Comparison of ENCODE assay signal across 14 cellular contexts in the genomic region with DNA sequence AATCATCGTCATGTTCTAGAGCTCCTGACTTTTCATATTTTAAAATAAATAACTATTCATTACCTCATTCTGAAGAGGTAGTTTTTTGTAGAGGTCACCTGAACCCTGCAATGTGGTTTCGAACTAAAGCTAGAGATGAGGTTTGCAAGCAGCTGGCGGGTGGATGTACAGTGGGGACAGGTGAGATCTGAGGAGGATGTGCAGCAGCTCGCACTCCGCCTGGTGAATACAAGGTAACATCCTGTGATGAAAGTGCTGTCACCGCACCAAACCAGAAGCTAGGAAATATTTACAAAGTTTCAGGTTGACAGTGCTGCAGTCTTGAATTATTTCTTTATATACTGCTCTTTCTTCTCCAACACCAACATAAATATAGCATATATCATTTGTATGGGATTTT. TPM values are rescaled to one million over a fixed set of nuclear protein-coding genes. Genes with fewer than 3 reads are reported as not detected.
DNase-seq lines count a peak whose midpoint lies in the region; ATAC-seq, FAIRE-seq and TF ChIP-seq lines count a peak whose summit lies in the region.
"Had no signal": no experiment of that assay in that cellular context is flagged by ENCODE, and none has a peak within 500 bp of the region (broad histone marks: within the 10 kb centered on the region; RNA-seq: fewer than 3 reads in every experiment).

No MANE protein-coding gene starts in this region.

- in situ Hi-C loops in K562 (cut with MboI), result no loop called here

- FAIRE-seq in K562 (lab: Jason Lieb, UNC), result no peak
- FAIRE-seq in GM12891 (lab: Jason Lieb, UNC), result no peak

- peak; percentile 22 for DNase-seq in activated CD8-positive, alpha-beta memory T cell treated with anti-CD3 and anti-CD28 coated beads, Interleukin-2, amount 50 U/mL, for 1 hour (ENCODE audit: extremely low read depth)
- DNase-seq in activated CD8-positive, alpha-beta memory T cell treated with anti-CD3 and anti-CD28 coated beads for 24 hours, result no peak
- no peak for DNase-seq in activated T-cell treated with anti-CD3 and anti-CD28 coated beads, Interleukin-2, amount 50 U/mL, for 24 hours
- DNase-seq in K562 (ENCODE audit: extremely low read depth in 1 of 4, low spot score in 3 of 4) (no peak), NCI-H524 (lab: John Stamatoyannopoulos, UW) (no peak), omental fat pad (ENCODE audit: low spot score) (no peak), GM12891 (ENCODE audit: insufficient read length, low spot score) (no peak)
- DNase-seq in stimulated activated CD8-positive, alpha-beta memory T cell treated with anti-CD3 and anti-CD28 coated beads, Interleukin-15, amount 100 ng/mL, for 48 hours (ENCODE audit: low read depth in 2 of 2), result peak; percentile 16 to 17
- DNase-seq: KBM-7, NCI-H1417, posterior cingulate gyrus, tibial artery had no signal

- H3K4me1 ChIP-seq in K562 (replicated peaks in 1 of 2; ENCODE audit: control insufficient read depth in 2 of 2, insufficient read depth in 2 of 2, low read length in 2 of 2), result no peaks in the 10 kb centered on the region
- H3K4me1 ChIP-seq: tibial artery had no signal

- BruUV-seq in K562 (replicated peaks; lab: Mats Ljungman, UMichigan), result no TSS peak

- TF ChIP-seq RAD21 in K562 (CRISPR knock-in tag; conservative IDR thresholded peaks at IDR 0.05 in 1 of 2, IDR thresholded peaks at IDR 0.05 in 1 of 2), result no peak

- no peaks in the 10 kb centered on the region for H3K27me3 Mint-ChIP-seq in activated T-cell treated with anti-CD3 and anti-CD28 coated beads, Interleukin-2, amount 50 U/mL, for 24 hours

- no peak overlapping the region for H3K4me3 Mint-ChIP-seq in activated T-cell treated with anti-CD3 and anti-CD28 coated beads, Interleukin-2, amount 50 U/mL, for 24 hours
- H3K4me3 Mint-ChIP-seq: T-helper 1 cell treated with Interleukin-12 subunit alpha and Interleukin-12 subunit beta and Interleukin-4 antibody, amounts not matched to agents 30 μg/mL and 1 μg/mL, for 36 hours had no signal

- TF ChIP-seq EP300 in K562 (IDR thresholded peaks at IDR 0.05; ENCODE audit: low read length), result no peak

- CTCF ChIA-PET in K562 (lab: Yijun Ruan, JAX; ENCODE audit: low intra/inter-chr PET ratio), result no interaction called here

- no peak overlapping the region for H3K27ac ChIP-seq in K562 (ENCODE audit: extremely low read depth, low read depth, low read length)
- H3K27ac ChIP-seq: skin epidermis, tibial artery had no signal

- peak overlapping the region; percentile 76 for H3K27ac Mint-ChIP-seq in activated T-cell treated with anti-CD3 and anti-CD28 coated beads, Interleukin-2, amount 50 U/mL, for 24 hours
- H3K27ac Mint-ChIP-seq: T-helper 1 cell treated with Interleukin-12 subunit alpha and Interleukin-12 subunit beta and Interleukin-4 antibody, amounts not matched to agents 30 μg/mL and 1 μg/mL, for 36 hours had no signal

- H3K4me1 Mint-ChIP-seq in activated T-cell treated with anti-CD3 and anti-CD28 coated beads, Interleukin-2, amount 50 U/mL, for 24 hours (ENCODE audit: low read depth), result peaks cover 34% of the 10 kb centered on the region

- no peaks in the 10 kb centered on the region for H3K9me3 ChIP-seq in K562 (replicated peaks; ENCODE audit: control insufficient read depth, insufficient read depth, low read depth, low read length)
- H3K9me3 ChIP-seq: tibial artery had no signal

- no peaks in the 10 kb centered on the region for H4K20me1 ChIP-seq in K562 (replicated peaks; ENCODE audit: control insufficient read depth, insufficient read depth, low read length)

- POLR2A ChIA-PET in K562 (lab: Yijun Ruan, JAX), result interaction anchor here (1.1 to 1.6 kb wide), 2 partner anchors 16 to 17 kb away, joined by 3 to 6 read pairs; no protein-coding TSS in a partner anchor

- peaks cover 12% of the 10 kb centered on the region for H3K36me3 Mint-ChIP-seq in activated T-cell treated with anti-CD3 and anti-CD28 coated beads, Interleukin-2, amount 50 U/mL, for 24 hours (ENCODE audit: low read depth)

- no peak overlapping the region for H3K4me3 ChIP-seq in K562
- H3K4me3 ChIP-seq: skin epidermis, tibial artery had no signal

- no peak overlapping the region for H2AFZ ChIP-seq in K562 (ENCODE audit: low read depth, low read length)

- intact Hi-C loops in K562 (cut with micrococcal nuclease), result no loop called here

- no peak for ATAC-seq in K562
- no peak for ATAC-seq in omental fat pad (ENCODE audit: low FRiP score)

- no peak for TF ChIP-seq CTCF in K562 (IDR thresholded peaks at IDR 0.05 in 2 of 3, conservative IDR thresholded peaks at IDR 0.05 in 1 of 3; ENCODE audit: insufficient read depth in 2 of 3, low read depth in 1 of 3, low read length in 3 of 3)
- no peak for TF ChIP-seq CTCF in omental fat pad (IDR thresholded peaks at IDR 0.05)

- no peaks in the 10 kb centered on the region for H3K27me3 ChIP-seq in K562 (ENCODE audit: control insufficient read depth in 2 of 2, insufficient read depth in 2 of 2, low read length in 2 of 2)
- H3K27me3 ChIP-seq: tibial artery had no signal

- WGBS in K562 (ENCODE audit: insufficient coverage, low coverage, missing lambda C conversion rate), result 97% methylated on average over 6 of the region's 6 CpGs

- TF ChIP-seq POLR2A in K562 (conservative IDR thresholded peaks at IDR 0.05), result no peak
- TF ChIP-seq POLR2A in GM12891 (IDR thresholded peaks at IDR 0.05; ENCODE audit: low read depth, low read length), result no peak

- H3K36me3 ChIP-seq in K562 (ENCODE audit: control insufficient read depth, insufficient read depth, low read length), result peaks cover 16% of the 10 kb centered on the region

- H3K9ac ChIP-seq in K562 (ENCODE audit: insufficient read depth in 1 of 2, low read depth in 2 of 2, low read length in 2 of 2), result no peak overlapping the region

- no peaks in the 10 kb centered on the region for H3K9me1 ChIP-seq in K562 (ENCODE audit: control insufficient read depth, insufficient read depth, low read length)

- no peak overlapping the region for H3K4me2 ChIP-seq in K562 (ENCODE audit: insufficient read depth, low read length)

- no peaks in the 10 kb centered on the region for H3K79me2 ChIP-seq in K562 (ENCODE audit: control insufficient read depth, insufficient read depth, low read length)

- H3K9me3 Mint-ChIP-seq in activated T-cell treated with anti-CD3 and anti-CD28 coated beads, Interleukin-2, amount 50 U/mL, for 24 hours, result no peaks in the 10 kb centered on the region
- H3K9me3 Mint-ChIP-seq: T-helper 1 cell treated with Interleukin-12 subunit alpha and Interleukin-12 subunit beta and Interleukin-4 antibody, amounts not matched to agents 30 μg/mL and 1 μg/mL, for 36 hours had no signal

TF ChIP-seq in K562, 482 proteins besides CTCF, POLR2A, EP300 and RAD21:
- TF ChIP-seq FOXJ2 (tag; IDR thresholded peaks at IDR 0.05) (0 out of 2 replicates have a peak, but pooled peaks have one; percentile 23), ZC3H8 (IDR thresholded peaks at IDR 0.05) (no peak)

TF ChIP-seq in GM12891, 5 proteins besides CTCF, POLR2A, EP300 and RAD21:
- TF ChIP-seq POLR2AphosphoS5 (IDR thresholded peaks at IDR 0.05; ENCODE audit: low read depth, low read length) (no peak), TAF1 (IDR thresholded peaks at IDR 0.05; ENCODE audit: low read depth, low read length) (no peak), SPI1 (IDR thresholded peaks at IDR 0.05; ENCODE audit: low read depth, low read length) (no peak), POU2F2 (IDR thresholded peaks at IDR 0.05; ENCODE audit: low read depth, low read length) (no peak), PAX5 (IDR thresholded peaks at IDR 0.05; ENCODE audit: insufficient read depth, low read length, severe bottlenecking) (no peak)
TF ChIP-seq in GM12891: peak in this region for 0.

RNA-seq across cellular contexts. Expression of a gene that starts 26.5 kb away (rescaled TPM):
- total RNA-seq in K562 (2011; cell fraction: chromatin; rRNA removed; ENCODE audit: low replicate concordance), result 79.2 and 130 TPM in 2 replicates
- 76.4 and 80.7 TPM in 2 replicates for total RNA-seq in K562 (2011; cell fraction: nucleolus; rRNA removed)
- total RNA-seq in K562 (2011; cell fraction: nucleoplasm; rRNA removed), result 109 and 165 TPM in 2 replicates
- total RNA-seq in K562 (2014; rRNA removed), result 303 and 359 TPM in 2 replicates
- total RNA-seq in K562 (2014; rRNA removed; fragmentation: Illumina TruSeq; extraction: Trizol), result 320 and 326 TPM in 2 replicates
- 273 and 287 TPM in 2 replicates for total RNA-seq in K562 (2015; rRNA removed; fragmentation: Illumina TruSeq; extraction: Trizol)
- 304 and 329 TPM in 2 replicates for total RNA-seq in K562 (2021)
- 540 and 563 TPM in 2 replicates for polyA plus RNA-seq in K562 (2011; rRNA removed)
- 1,462 and 1,579 TPM in 2 replicates for polyA plus RNA-seq in K562 (2011; cell fraction: cytosol; rRNA removed)
- polyA plus RNA-seq in K562 (2011; cell fraction: nucleus; rRNA removed), result 200 and 270 TPM in 2 replicates
- polyA plus RNA-seq in K562 (2012), result 195 and 484 TPM in 2 replicates
- 220 and 292 TPM in 2 replicates for polyA plus RNA-seq in K562 (2014; fragmentation: Illumina TruSeq; extraction: Trizol)
- 1,000 to 10,000 TPM; 1,937 to 2,075 TPM for polyA plus RNA-seq in K562 (2014; fragmentation: Nextera tagmentation; extraction: Ambion mirVana)
- polyA plus RNA-seq in K562 (2014; rRNA removed), result 465 and 510 TPM in 2 replicates
- polyA minus RNA-seq in K562 (2011; rRNA and poly(A)+ RNA removed), result 64.1 and 78.0 TPM in 2 replicates
- 36.6 and 38.4 TPM in 2 replicates for polyA minus RNA-seq in K562 (2011; cell fraction: cytosol; rRNA and poly(A)+ RNA removed)
- polyA minus RNA-seq in K562 (2011; cell fraction: nucleus; rRNA and poly(A)+ RNA removed), result 20.3 and 43.4 TPM in 2 replicates
- 100 to 1,000 TPM; 118 to 301 (median 234) TPM for total RNA-seq in omental fat pad
- polyA plus RNA-seq in GM12891 (2012; ENCODE audit: low read depth, missing spikeins), result 271 TPM

RNA-seq across cellular contexts. Expression of a gene that starts 50.3 kb away (rescaled TPM):
- 7.9 and 18.9 TPM in 2 replicates for total RNA-seq in K562 (2011; cell fraction: chromatin; rRNA removed; ENCODE audit: low replicate concordance)
- 18.3 and 25.7 TPM in 2 replicates for total RNA-seq in K562 (2011; cell fraction: nucleolus; rRNA removed)
- total RNA-seq in K562 (2011; cell fraction: nucleoplasm; rRNA removed), result 16.6 and 17.8 TPM in 2 replicates
- total RNA-seq in K562 (2014; rRNA removed) (10.6 and 12.9 TPM in 2 replicates), K562 (2014; rRNA removed; fragmentation: Illumina TruSeq; extraction: Trizol) (9.1 and 10.3 TPM in 2 replicates), K562 (2015; rRNA removed; fragmentation: Illumina TruSeq; extraction: Trizol) (13.3 and 13.8 TPM in 2 replicates), K562 (2021) (13.8 and 14.3 TPM in 2 replicates), omental fat pad (10 to 100 TPM; 15.9 to 25.1 (median 20.1) TPM)
- polyA plus RNA-seq in K562 (2011; rRNA removed) (12.0 and 12.8 TPM in 2 replicates), K562 (2014; fragmentation: Illumina TruSeq; extraction: Trizol) (7.7 and 9.4 TPM in 2 replicates), K562 (2014; fragmentation: Nextera tagmentation; extraction: Ambion mirVana) (1 to 10 TPM in 1 of 2 experiments, under 1 TPM in 1; 0.08 to 1.1 TPM), K562 (2014; rRNA removed) (9.7 and 10.1 TPM in 2 replicates)
- polyA plus RNA-seq in K562 (2011; cell fraction: cytosol; rRNA removed), result 9.7 and 13.6 TPM in 2 replicates
- polyA plus RNA-seq in K562 (2011; cell fraction: nucleus; rRNA removed), result 7.2 and 7.7 TPM in 2 replicates
- 12.2 and 28.1 TPM in 2 replicates for polyA plus RNA-seq in K562 (2012)
- 13.7 and 15.8 TPM in 2 replicates for polyA minus RNA-seq in K562 (2011; rRNA and poly(A)+ RNA removed)
- polyA minus RNA-seq in K562 (2011; cell fraction: cytosol; rRNA and poly(A)+ RNA removed), result 9.4 and 9.5 TPM in 2 replicates
- polyA minus RNA-seq in K562 (2011; cell fraction: nucleus; rRNA and poly(A)+ RNA removed), result 5.8 and 8.3 TPM in 2 replicates
- polyA plus RNA-seq in GM12891 (2012; ENCODE audit: low read depth, missing spikeins), result 11.0 TPM

Comparison
In these comparisons a context has a peak if more than half of its experiments do, and no peak if none do; other contexts are left out.
1. DNase-seq: peak in activated CD8-positive, alpha-beta memory T cell treated with anti-CD3 and anti-CD28 coated beads, Interleukin-2, amount 50 U/mL, for 1 hour (single experiment) and stimulated activated CD8-positive, alpha-beta memory T cell treated with anti-CD3 and anti-CD28 coated beads, Interleukin-15, amount 100 ng/mL, for 48 hours (2 of 2); none in activated CD8-positive, alpha-beta memory T cell treated with anti-CD3 and anti-CD28 coated beads for 24 hours (single experiment), activated T-cell treated with anti-CD3 and anti-CD28 coated beads, Interleukin-2, amount 50 U/mL, for 24 hours (single experiment), K562 (0 of 4), NCI-H524 (0 of 2), omental fat pad (single experiment) and GM12891 (single experiment).